1 cellular context compared by ENCODE assay signal in the genomic region with DNA sequence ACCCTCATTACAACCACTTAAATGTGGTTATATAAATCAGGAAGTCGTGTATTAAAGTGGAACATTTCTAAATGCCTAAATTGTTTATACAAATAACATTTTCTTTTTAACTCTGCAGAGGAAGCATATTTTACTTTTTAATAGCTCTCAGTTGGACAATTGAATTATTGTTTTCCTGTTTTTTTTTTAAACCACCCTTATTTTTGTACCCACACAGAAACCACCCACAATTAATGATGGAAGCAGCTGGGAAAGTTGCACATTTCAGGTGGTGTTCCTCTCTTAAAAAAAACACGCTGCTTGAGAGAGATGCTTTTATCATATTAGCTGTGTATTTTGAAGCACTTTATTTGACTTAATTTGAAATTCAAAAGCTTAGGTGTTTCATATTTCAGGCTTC.
TF ChIP-seq lines count a peak whose summit lies in the region.

No MANE protein-coding gene starts in this region.

TF ChIP-seq in HCT116, 20 proteins besides CTCF, POLR2A, EP300 and RAD21 (continued from another document):
- TF ChIP-seq EZH2phosphoT487 (IDR thresholded peaks at IDR 0.05; ENCODE audit: borderline replicate concordance) (no peak), EGR1 (IDR thresholded peaks at IDR 0.05; ENCODE audit: low read depth) (no peak), SP1 (IDR thresholded peaks at IDR 0.05; ENCODE audit: low read depth) (no peak), ZNF274 (IDR thresholded peaks at IDR 0.05; ENCODE audit: low read depth, low read length) (no peak)
